In genomic region chr17:61144876-61145564, GRCh38 we compare ENCODE assay signal across 14 cellular contexts.
A peak's percentile ranks its signal among the peaks of the same experiment; 100 is the strongest.
DNase-seq lines count a peak whose midpoint lies in the region; ATAC-seq and TF ChIP-seq lines count a peak whose summit lies in the region.
"Had no signal": no experiment of that assay in that cellular context is flagged by ENCODE, and none has a peak within 500 bp of the region (broad histone marks: within the 10 kb centered on the region; RNA-seq: fewer than 3 reads in every experiment).

No MANE protein-coding gene starts in this region.

- peak overlapping the region in 1 of 2 experiments; percentile 85 for H3K4ac ChIP-seq in mesenchymal stem cell (ENCODE audit: low read depth in 1 of 2, low read length in 2 of 2)

- no peak overlapping the region for H3K9ac ChIP-seq in mesenchymal stem cell (ENCODE audit: low read length)

- H2BK120ac ChIP-seq in mesenchymal stem cell (ENCODE audit: low read depth, low read length): no peak overlapping the region

- intact Hi-C loops in heart right ventricle (cut with DNase I): loop anchor here in 1 of 10 donors (10.0 kb wide), 1 partner anchor 110 kb away; no protein-coding TSS in a partner anchor
- intact Hi-C loops in cardiac septum (cut with DNase I): no loop called here

- H3K4me3 Mint-ChIP-seq in activated naive CD8-positive, alpha-beta T cell treated with anti-CD3 and anti-CD28 coated beads, Interleukin-2, amount 50 U/mL, for 24 hours: peak overlapping the region; percentile 24

- H2BK5ac ChIP-seq in mesenchymal stem cell (ENCODE audit: low read depth, low read length, poor library complexity, severe bottlenecking): no peak overlapping the region

- no peaks in the 10 kb centered on the region for H3K79me1 ChIP-seq in mesenchymal stem cell (replicated peaks; ENCODE audit: low read length, poor library complexity, severe bottlenecking)

- H3K27ac Mint-ChIP-seq in activated naive CD8-positive, alpha-beta T cell treated with anti-CD3 and anti-CD28 coated beads, Interleukin-2, amount 50 U/mL, for 24 hours: no peak overlapping the region

- H3K4me1 ChIP-seq in heart right ventricle (peaks cover 0 to 28% (median 23%) of the 10 kb centered on the region in 9 donors), mesenchymal stem cell (ENCODE audit: control insufficient read depth, insufficient read depth, low read depth, low read length) (peaks cover 2% of the 10 kb centered on the region), urinary bladder (ENCODE audit: insufficient read depth) (no peaks in the 10 kb centered on the region)
- H3K4me1 ChIP-seq: breast epithelium had no signal

- ATAC-seq in heart right ventricle (peak in 6 of 8 donors; percentile 14 to 77 (median 56)), HG03460 (IDR thresholded peaks at IDR 0.05; ENCODE audit: unreplicated experiment) (no peak), GM19395 (IDR thresholded peaks at IDR 0.05; ENCODE audit: unreplicated experiment) (no peak)
- ATAC-seq in activated naive CD8-positive, alpha-beta T cell treated with anti-CD3 and anti-CD28 coated beads, Interleukin-2, amount 50 U/mL, for 24 hours: no peak

- WGBS in heart right ventricle, 2 donors: 49 to 63% methylated on average over 8 of the region's 8 CpGs
- 5% methylated on average over 5 of the region's 8 CpGs for WGBS in mesenchymal stem cell
- WGBS in urinary bladder: 24% methylated on average over 8 of the region's 8 CpGs

- H3K18ac ChIP-seq in mesenchymal stem cell (ENCODE audit: low read depth in 1 of 2, low read length in 2 of 2): peak overlapping the region in 1 of 2 experiments; percentile 60

- H3K4me1 Mint-ChIP-seq in activated naive CD8-positive, alpha-beta T cell treated with anti-CD3 and anti-CD28 coated beads, Interleukin-2, amount 50 U/mL, for 24 hours: peaks cover 26% of the 10 kb centered on the region

- H2BK12ac ChIP-seq in mesenchymal stem cell (ENCODE audit: low read length in 2 of 2): peak overlapping the region in 1 of 2 experiments; percentile 2

- H3K4me2 ChIP-seq in mesenchymal stem cell (ENCODE audit: low read length, poor library complexity, severe bottlenecking): no peak overlapping the region

- H3K4me3 ChIP-seq in heart right ventricle (no peak overlapping the region), mesenchymal stem cell (ENCODE audit: insufficient read depth in 1 of 2, low read depth in 1 of 2, low read length in 2 of 2) (no peak overlapping the region), urinary bladder (ENCODE audit: low read depth, low read length) (no peak overlapping the region)
- H3K4me3 ChIP-seq: breast epithelium had no signal

- no peaks in the 10 kb centered on the region for H3K9me3 Mint-ChIP-seq in activated naive CD8-positive, alpha-beta T cell treated with anti-CD3 and anti-CD28 coated beads, Interleukin-2, amount 50 U/mL, for 24 hours

- peak overlapping the region; percentile 8 for H4K8ac ChIP-seq in mesenchymal stem cell (ENCODE audit: low read length)

- H3K27me3 ChIP-seq in heart right ventricle: no peaks in the 10 kb centered on the region
- no peaks in the 10 kb centered on the region for H3K27me3 ChIP-seq in mesenchymal stem cell (ENCODE audit: control insufficient read depth in 1 of 2, insufficient read depth in 1 of 2, low read length in 2 of 2)
- H3K27me3 ChIP-seq: breast epithelium had no signal

- DNase-seq in heart right ventricle (no peak), cardiac septum (ENCODE audit: low spot score) (no peak), mesenchymal stem cell (peak; percentile 57), NCI-H2227 (lab: John Stamatoyannopoulos, UW; ENCODE audit: unreplicated experiment) (no peak)
- DNase-seq in activated naive CD8-positive, alpha-beta T cell treated with anti-CD3 and anti-CD28 coated beads, Interleukin-2, amount 50 U/mL, for 24 hours: no peak
- DNase-seq: GF-D8; GOT3; Karpas-422; stimulated activated naive CD4-positive, alpha-beta T cell treated with Interleukin-2 at 50 U/mL for 16 hours had no signal

- no peak overlapping the region for H2AK5ac ChIP-seq in mesenchymal stem cell (ENCODE audit: low read length, severe bottlenecking)

- H3K27ac ChIP-seq in heart right ventricle (peak overlapping the region in 8 of 10 donors; percentile 6 to 62 (median 34)), mesenchymal stem cell (ENCODE audit: low read length, poor library complexity, severe bottlenecking) (no peak overlapping the region), urinary bladder (ENCODE audit: low read depth) (peak overlapping the region; percentile 11)
- H3K27ac ChIP-seq: VCaP had no signal

- no peak overlapping the region for H4K91ac ChIP-seq in mesenchymal stem cell (ENCODE audit: low read length)

- no peak overlapping the region for H3K14ac ChIP-seq in mesenchymal stem cell (ENCODE audit: low read length in 2 of 2)

- peak overlapping the region; percentile 58 for H2AFZ ChIP-seq in mesenchymal stem cell (ENCODE audit: low read depth, low read length)

- no peak overlapping the region for H3K23ac ChIP-seq in mesenchymal stem cell (ENCODE audit: low read length in 2 of 2)

- no peak overlapping the region for H2BK15ac ChIP-seq in mesenchymal stem cell (ENCODE audit: low read depth, poor library complexity, severe bottlenecking)

- no peaks in the 10 kb centered on the region for H3K27me3 Mint-ChIP-seq in activated naive CD8-positive, alpha-beta T cell treated with anti-CD3 and anti-CD28 coated beads, Interleukin-2, amount 50 U/mL, for 24 hours

- TF ChIP-seq CTCF in heart right ventricle (IDR thresholded peaks at IDR 0.05): no peak

- H3K9me3 ChIP-seq in heart right ventricle (no peaks in the 10 kb centered on the region), mesenchymal stem cell (ENCODE audit: control insufficient read depth, low read length) (no peaks in the 10 kb centered on the region)
- H3K9me3 ChIP-seq: breast epithelium had no signal

- no peaks in the 10 kb centered on the region for H3K36me3 ChIP-seq in heart right ventricle
- no peaks in the 10 kb centered on the region for H3K36me3 ChIP-seq in mesenchymal stem cell (ENCODE audit: control insufficient read depth in 1 of 2, insufficient read depth in 2 of 2, low read depth in 1 of 2, low read length in 2 of 2)
- no peaks in the 10 kb centered on the region for H3K36me3 ChIP-seq in urinary bladder (ENCODE audit: insufficient read depth)
- H3K36me3 ChIP-seq: breast epithelium had no signal

- no peaks in the 10 kb centered on the region for H3K36me3 Mint-ChIP-seq in activated naive CD8-positive, alpha-beta T cell treated with anti-CD3 and anti-CD28 coated beads, Interleukin-2, amount 50 U/mL, for 24 hours (ENCODE audit: low read depth)

Comparison
In these comparisons a context has a peak if more than half of its experiments do, and no peak if none do; other contexts are left out.
1. ATAC-seq: peak in heart right ventricle (6 of 8); none in activated naive CD8-positive, alpha-beta T cell treated with anti-CD3 and anti-CD28 coated beads, Interleukin-2, amount 50 U/mL, for 24 hours (single experiment), HG03460 (single experiment) and GM19395 (single experiment).